9 cellular contexts compared by ENCODE assay signal in the genomic region with DNA sequence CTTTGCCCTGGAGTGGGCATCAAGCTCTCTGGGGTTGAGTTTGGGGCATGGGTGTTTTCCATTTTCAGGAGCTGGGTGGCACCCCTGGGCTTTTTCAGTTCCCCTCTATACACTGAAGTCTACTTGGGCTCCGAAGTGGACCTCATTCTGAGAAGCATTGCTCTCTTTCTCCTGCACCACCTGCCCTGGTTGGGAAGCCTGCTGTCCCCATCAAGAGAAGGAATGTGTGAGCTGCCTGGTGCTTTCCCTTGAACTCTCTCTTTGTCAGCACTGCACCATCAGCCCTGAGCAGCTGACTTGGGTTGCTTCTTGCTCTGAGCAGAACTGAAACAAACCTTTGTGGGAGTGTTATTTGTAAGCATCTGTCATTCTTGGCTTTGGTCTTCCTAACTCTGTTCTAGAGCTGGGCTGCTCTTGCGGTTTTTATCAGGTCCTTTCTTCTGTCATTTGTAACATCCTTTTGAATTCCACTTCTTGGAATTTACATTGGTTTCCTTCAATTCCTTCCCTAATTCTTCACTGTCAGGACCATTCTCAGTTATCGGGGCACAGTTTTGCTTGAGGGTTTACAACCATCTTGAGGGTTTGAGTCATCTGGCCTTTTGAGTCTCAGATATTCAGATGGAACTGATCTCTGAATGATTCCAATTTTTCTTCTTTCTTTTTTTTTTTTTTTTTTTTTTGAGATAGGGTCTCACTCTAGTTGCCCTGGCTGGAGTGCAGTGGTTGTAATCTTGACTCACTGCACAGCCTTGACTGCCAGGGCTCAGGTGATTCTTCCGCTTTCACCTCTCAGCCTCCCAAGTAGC. TPM values are rescaled to one million over a fixed set of nuclear protein-coding genes. Genes with fewer than 3 reads are reported as not detected.
A peak's percentile ranks its signal among the peaks of the same experiment; 100 is the strongest.
DNase-seq lines count a peak whose midpoint lies in the region; ATAC-seq and TF ChIP-seq lines count a peak whose summit lies in the region.
"Had no signal": no experiment of that assay in that cellular context is flagged by ENCODE, and none has a peak within 500 bp of the region (broad histone marks: within the 10 kb centered on the region; RNA-seq: fewer than 3 reads in every experiment).

No MANE protein-coding gene starts in this region.

- peak overlapping the region; percentile 50 for H3K4me3 Mint-ChIP-seq in dendritic cell treated with granulocyte-macrophage colony-stimulating factor and Interleukin-4, amounts not matched to agents 40 ng/mL and 50 ng/mL, for 4 days

- no peaks in the 10 kb centered on the region for H3K9me2 ChIP-seq in OCI-LY7 (ENCODE audit: insufficient read depth, low read length)

- H3K27ac ChIP-seq in OCI-LY7 (ENCODE audit: low read depth, low read length, poor library complexity, severe bottlenecking): peak overlapping the region; percentile 84

- no peak for TF ChIP-seq CTCF in OCI-LY7 (conservative IDR thresholded peaks at IDR 0.05; ENCODE audit: low read length)

- H3K79me2 ChIP-seq in OCI-LY7 (ENCODE audit: insufficient read depth, low read depth, low read length): peaks cover 99% of the 10 kb centered on the region

- H3K9me3 Mint-ChIP-seq in dendritic cell treated with granulocyte-macrophage colony-stimulating factor and Interleukin-4, amounts not matched to agents 40 ng/mL and 50 ng/mL, for 4 days: no peaks in the 10 kb centered on the region

- peaks cover 31% of the 10 kb centered on the region for H4K20me1 ChIP-seq in OCI-LY7 (ENCODE audit: insufficient read depth, low read length)

- peak; percentile 83 for ATAC-seq in GM18517 (IDR thresholded peaks at IDR 0.05; ENCODE audit: unreplicated experiment)
- peak; percentile 88 for ATAC-seq in HG02588 (IDR thresholded peaks at IDR 0.05; ENCODE audit: unreplicated experiment)
- ATAC-seq: Panc1 had no signal

- no peaks in the 10 kb centered on the region for H3K9me3 ChIP-seq in OCI-LY7 (ENCODE audit: low read length)

- peak overlapping the region; percentile 67 for H3K4me2 ChIP-seq in OCI-LY7 (ENCODE audit: low read length)

- peak overlapping the region; percentile 74 for H3K27ac Mint-ChIP-seq in dendritic cell treated with granulocyte-macrophage colony-stimulating factor and Interleukin-4, amounts not matched to agents 40 ng/mL and 50 ng/mL, for 4 days

- DNase-seq in OCI-LY7 (ENCODE audit: low spot score) (peak; percentile 76), NCI-H2029 (lab: John Stamatoyannopoulos, UW) (no peak), retina (no peak), activated gamma-delta T cell treated with Interleukin-2 at 50 U/mL for 16 hours (no peak)
- DNase-seq in stimulated activated CD4-positive, alpha-beta T cell treated with anti-CD3 and anti-CD28 coated beads, Interleukin-4, amount 100 ng/mL, for 48 hours (ENCODE audit: low read depth in 2 of 2): peak; percentile 35 to 52

- H3K4me1 Mint-ChIP-seq in dendritic cell treated with granulocyte-macrophage colony-stimulating factor and Interleukin-4, amounts not matched to agents 40 ng/mL and 50 ng/mL, for 4 days (ENCODE audit: low read depth): peaks cover 75% of the 10 kb centered on the region

- BruUV-seq in OCI-LY7 (replicated peaks; lab: Mats Ljungman, UMichigan): no TSS peak

- POLR2A ChIA-PET in OCI-LY7 (lab: Charles Lee): interaction anchor here (0.6 to 1.7 kb wide), 5 partner anchors 11 to 277 kb away, joined by 3 to 8 read pairs (median 3); no protein-coding TSS in a partner anchor

- CTCF ChIA-PET in OCI-LY7 (lab: Charles Lee; ENCODE audit: unreplicated experiment): interaction anchor here (0.6 to 1.0 kb wide), 4 partner anchors 29 to 55 kb away, joined by 3 read pairs; a partner anchor contains a TSS

- no peaks in the 10 kb centered on the region for H3K27me3 Mint-ChIP-seq in dendritic cell treated with granulocyte-macrophage colony-stimulating factor and Interleukin-4, amounts not matched to agents 40 ng/mL and 50 ng/mL, for 4 days

- H3K4me3 ChIP-seq in OCI-LY7 (ENCODE audit: low read depth, low read length, poor library complexity, severe bottlenecking): peak overlapping the region; percentile 35

- H3K36me3 Mint-ChIP-seq in dendritic cell treated with granulocyte-macrophage colony-stimulating factor and Interleukin-4, amounts not matched to agents 40 ng/mL and 50 ng/mL, for 4 days (ENCODE audit: low read depth): peaks cover 66% of the 10 kb centered on the region

- intact Hi-C loops in OCI-LY7 (cut with micrococcal nuclease; ENCODE audit: unreplicated experiment): loop anchor here (2.0 kb wide), 1 partner anchor 19 kb away; no protein-coding TSS in a partner anchor
- intact Hi-C loops in dendritic cell treated with granulocyte-macrophage colony-stimulating factor and Interleukin-4, amounts not matched to agents 40 ng/mL and 50 ng/mL, for 4 days (cut with micrococcal nuclease): no loop called here

- no peak overlapping the region for H2AFZ ChIP-seq in OCI-LY7 (ENCODE audit: low read length)

- peaks cover 58% of the 10 kb centered on the region for H3K36me3 ChIP-seq in OCI-LY7 (ENCODE audit: insufficient read depth, low read length)

- H3K4me1 ChIP-seq in OCI-LY7 (ENCODE audit: insufficient read depth, low read length, poor library complexity, severe bottlenecking): peaks cover 67% of the 10 kb centered on the region

RNA-seq across cellular contexts. Expression of a gene that starts 20.5 kb away (rescaled TPM):
- 61.2 and 63.8 TPM in 2 replicates for total RNA-seq in OCI-LY7 (2014; rRNA removed; shearing (Covaris generic))
- total RNA-seq in OCI-LY7 (2022): 67.1 and 67.8 TPM in 2 replicates

RNA-seq across cellular contexts. Expression of a gene that starts 36.7 kb away (rescaled TPM):
- 0.15 and 0.69 TPM in 2 replicates for total RNA-seq in OCI-LY7 (2014; rRNA removed; shearing (Covaris generic))
- total RNA-seq in OCI-LY7 (2022): 1.1 and 2.0 TPM in 2 replicates

RNA-seq across cellular contexts. Expression of a gene that starts 41.8 kb away (rescaled TPM):
- 75.6 and 81.1 TPM in 2 replicates for total RNA-seq in OCI-LY7 (2014; rRNA removed; shearing (Covaris generic))
- total RNA-seq in OCI-LY7 (2022): 59.0 and 59.3 TPM in 2 replicates

RNA-seq across cellular contexts. Expression of a gene that starts 44.6 kb away (rescaled TPM):
- total RNA-seq in OCI-LY7 (2014; rRNA removed; shearing (Covaris generic)): 1.5 and 1.7 TPM in 2 replicates
- total RNA-seq in OCI-LY7 (2022): 3.1 and 3.5 TPM in 2 replicates

RNA-seq across cellular contexts. Expression of a gene that starts 54.1 kb away (rescaled TPM):
- total RNA-seq in OCI-LY7 (2014; rRNA removed; shearing (Covaris generic)): 66.8 and 89.1 TPM in 2 replicates
- total RNA-seq in OCI-LY7 (2022): 39.6 and 60.5 TPM in 2 replicates

Comparison
In these comparisons a context has a peak if more than half of its experiments do, and no peak if none do; other contexts are left out.
1. DNase-seq: peak in OCI-LY7 (single experiment) and stimulated activated CD4-positive, alpha-beta T cell treated with anti-CD3 and anti-CD28 coated beads, Interleukin-4, amount 100 ng/mL, for 48 hours (2 of 2); none in NCI-H2029 (single experiment), retina (single experiment) and activated gamma-delta T cell treated with Interleukin-2 at 50 U/mL for 16 hours (single experiment).